ENCODE assay signal across 18 cellular contexts in the genomic region with DNA sequence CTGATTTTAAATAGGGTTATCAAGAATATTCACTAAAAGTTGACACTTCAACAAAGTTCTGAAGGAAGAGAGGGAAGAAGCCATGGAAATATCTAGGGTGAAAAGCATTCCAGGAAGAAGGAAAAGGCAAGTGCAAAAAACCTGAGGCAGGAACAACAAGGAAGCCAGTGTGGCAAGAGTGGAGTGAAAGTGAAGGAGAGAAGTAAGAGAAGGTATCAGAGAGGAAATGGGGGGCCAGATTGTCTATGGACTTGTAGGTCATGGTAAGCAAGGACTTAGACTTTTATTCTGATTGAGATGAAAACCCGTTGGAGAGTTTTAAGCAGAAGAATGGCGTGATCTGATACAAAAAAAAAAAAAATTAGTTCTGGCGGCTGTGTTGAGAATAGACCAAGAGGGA. TPM values are rescaled to one million over a fixed set of nuclear protein-coding genes. Genes with fewer than 3 reads are reported as not detected.
DNase-seq lines count a peak whose midpoint lies in the region; TF ChIP-seq lines count a peak whose summit lies in the region.
"Had no signal": no experiment of that assay in that cellular context is flagged by ENCODE, and none has a peak within 500 bp of the region (broad histone marks: within the 10 kb centered on the region; RNA-seq: fewer than 3 reads in every experiment).

No MANE protein-coding gene starts in this region.

- POLR2A ChIA-PET in HEK293 (lab: Yijun Ruan, JAX) = no interaction called here
- POLR2A ChIA-PET in MCF 10A (lab: Yijun Ruan, JAX) = no interaction called here

- peaks cover 46% of the 10 kb centered on the region for H3K4me1 Mint-ChIP-seq in activated CD4-positive, alpha-beta T cell treated with anti-CD3 and anti-CD28 coated beads, Interleukin-2, amount 10 ng/mL, durations not matched to agents 24 days and 14 days
- peaks cover 48% of the 10 kb centered on the region for H3K4me1 Mint-ChIP-seq in activated T-helper 2 cell treated with anti-CD3 and anti-CD28 coated beads, Interferon-gamma antibody, Interleukin-2, Interleukin-4, amounts not matched to agents 10 μg/mL and 5 μg/mL and 100 μg/mL, durations not matched to agents 14 hours and 24 hours and 36 hours (ENCODE audit: low read depth)
- H3K4me1 Mint-ChIP-seq in neural crest cell (no peaks in the 10 kb centered on the region), MCF 10A (ENCODE audit: insufficient read depth, unreplicated experiment) (peaks cover 32% of the 10 kb centered on the region)

- no TSS peak for BruUV-seq in MCF 10A (replicated peaks; lab: Mats Ljungman, UMichigan)

- H3K4me1 ChIP-seq in HEK293 (ENCODE audit: control insufficient read depth, insufficient read depth, low read length) = no peaks in the 10 kb centered on the region; the same call in 1 of the 2 replicates

- CTCF ChIA-PET in HEK293 (lab: Yijun Ruan, JAX) (no interaction called here), MCF 10A (lab: Yijun Ruan, JAX) (no interaction called here)

- no peak for DNase-seq in activated CD4-positive, alpha-beta T cell treated with anti-CD3 and anti-CD28 coated beads, Interleukin-2, amount 10 ng/mL, durations not matched to agents 24 days and 14 days
- DNase-seq in activated CD4-positive, alpha-beta T cell treated with anti-CD3 and anti-CD28 coated beads for 48 hours = no peak
- DNase-seq in activated T-helper 2 cell treated with anti-CD3 and anti-CD28 coated beads, Interferon-gamma antibody, Interleukin-2, Interleukin-4, amounts not matched to agents 10 μg/mL and 5 μg/mL and 100 μg/mL, durations not matched to agents 14 hours and 24 hours and 36 hours (ENCODE audit: low spot score) = no peak
- no peak for DNase-seq in neural crest cell (ENCODE audit: low read depth, low spot score)
- DNase-seq in MCF 10A (ENCODE audit: unreplicated experiment) = no peak
- no peak for DNase-seq in T1000 (lab: John Stamatoyannopoulos, UW)
- DNase-seq in stimulated activated CD4-positive, alpha-beta T cell treated with anti-CD3 and anti-CD28 coated beads, Interleukin-1b, Interleukin-23, amount 100 ng/mL, for 48 hours = no peak
- DNase-seq: GF-D8, H7, KG1, NCI-H1436, NCI-H2029, NCI-H2171, NCI-H446 treated with DMSO at 0.1 percent for 48 hours, NCI-H748 treated with DMSO at 0.1 percent for 48 hours, RPMI8226 had no signal

- no peaks in the 10 kb centered on the region for H3K9me3 ChIP-seq in HEK293 (ENCODE audit: control insufficient read depth, insufficient read depth, low read depth, low read length)
- H3K9me3 ChIP-seq: BLaER1 treated with 17β-estradiol and CSF1 and Interleukin-3, amounts not matched to agents 10 nM and 100 nM had no signal

- no peak overlapping the region for H3K4me3 ChIP-seq in HEK293 (ENCODE audit: low read depth, low read length)
- H3K4me3 ChIP-seq: BLaER1 treated with 17β-estradiol and CSF1 and Interleukin-3, amounts not matched to agents 10 nM and 100 nM had no signal

- H3K27ac ChIP-seq in HEK293 (ENCODE audit: extremely low read depth, low read depth, low read length) = no peak overlapping the region
- H3K27ac ChIP-seq: BLaER1 treated with 17β-estradiol and CSF1 and Interleukin-3, amounts not matched to agents 10 nM and 100 nM had no signal

- peaks cover 23% of the 10 kb centered on the region for H3K36me3 Mint-ChIP-seq in activated CD4-positive, alpha-beta T cell treated with anti-CD3 and anti-CD28 coated beads, Interleukin-2, amount 10 ng/mL, durations not matched to agents 24 days and 14 days (ENCODE audit: low read depth)
- peaks cover 35% of the 10 kb centered on the region for H3K36me3 Mint-ChIP-seq in activated T-helper 2 cell treated with anti-CD3 and anti-CD28 coated beads, Interferon-gamma antibody, Interleukin-2, Interleukin-4, amounts not matched to agents 10 μg/mL and 5 μg/mL and 100 μg/mL, durations not matched to agents 14 hours and 24 hours and 36 hours (ENCODE audit: low read depth)
- H3K36me3 Mint-ChIP-seq in neural crest cell (ENCODE audit: low read depth) (peaks cover 9% of the 10 kb centered on the region), MCF 10A (ENCODE audit: insufficient read depth, unreplicated experiment) (peaks cover 9% of the 10 kb centered on the region)

- TF ChIP-seq CTCF in HEK293 (tag by site-specific recombination; IDR thresholded peaks at IDR 0.05) (no peak), neural crest cell (conservative IDR thresholded peaks at IDR 0.05) (no peak), MCF 10A (IDR thresholded peaks at IDR 0.05; ENCODE audit: unreplicated experiment) (no peak)

- H3K27me3 Mint-ChIP-seq in activated CD4-positive, alpha-beta T cell treated with anti-CD3 and anti-CD28 coated beads, Interleukin-2, amount 10 ng/mL, durations not matched to agents 24 days and 14 days = no peaks in the 10 kb centered on the region
- no peaks in the 10 kb centered on the region for H3K27me3 Mint-ChIP-seq in activated T-helper 2 cell treated with anti-CD3 and anti-CD28 coated beads, Interferon-gamma antibody, Interleukin-2, Interleukin-4, amounts not matched to agents 10 μg/mL and 5 μg/mL and 100 μg/mL, durations not matched to agents 14 hours and 24 hours and 36 hours (ENCODE audit: low read depth)
- H3K27me3 Mint-ChIP-seq in neural crest cell (ENCODE audit: low read depth) (no peaks in the 10 kb centered on the region), MCF 10A (ENCODE audit: insufficient read depth, unreplicated experiment) (no peaks in the 10 kb centered on the region)

- H3K9me3 Mint-ChIP-seq in activated CD4-positive, alpha-beta T cell treated with anti-CD3 and anti-CD28 coated beads, Interleukin-2, amount 10 ng/mL, durations not matched to agents 24 days and 14 days = peaks cover 7% of the 10 kb centered on the region
- H3K9me3 Mint-ChIP-seq in activated T-helper 2 cell treated with anti-CD3 and anti-CD28 coated beads, Interferon-gamma antibody, Interleukin-2, Interleukin-4, amounts not matched to agents 10 μg/mL and 5 μg/mL and 100 μg/mL, durations not matched to agents 14 hours and 24 hours and 36 hours = no peaks in the 10 kb centered on the region
- H3K9me3 Mint-ChIP-seq in neural crest cell (no peaks in the 10 kb centered on the region), MCF 10A (ENCODE audit: unreplicated experiment) (no peaks in the 10 kb centered on the region)

- intact Hi-C loops in activated CD4-positive, alpha-beta T cell treated with anti-CD3 and anti-CD28 coated beads, Interleukin-2, amount 10 ng/mL, durations not matched to agents 24 days and 14 days (cut with micrococcal nuclease) = loop anchor here (5.0 kb wide), 3 partner anchors 140 to 450 kb away; no protein-coding TSS in a partner anchor
- intact Hi-C loops in activated T-helper 2 cell treated with anti-CD3 and anti-CD28 coated beads, Interferon-gamma antibody, Interleukin-2, Interleukin-4, amounts not matched to agents 10 μg/mL and 5 μg/mL and 100 μg/mL, durations not matched to agents 14 hours and 24 hours and 36 hours (cut with micrococcal nuclease) = loop anchor here (5.0 kb wide), 2 partner anchors 55 to 90 kb away; a partner anchor contains a TSS
- intact Hi-C loops in MCF 10A (cut with micrococcal nuclease) = no loop called here

- H3K4me3 Mint-ChIP-seq in activated CD4-positive, alpha-beta T cell treated with anti-CD3 and anti-CD28 coated beads, Interleukin-2, amount 10 ng/mL, durations not matched to agents 24 days and 14 days = no peak overlapping the region
- no peak overlapping the region for H3K4me3 Mint-ChIP-seq in activated T-helper 2 cell treated with anti-CD3 and anti-CD28 coated beads, Interferon-gamma antibody, Interleukin-2, Interleukin-4, amounts not matched to agents 10 μg/mL and 5 μg/mL and 100 μg/mL, durations not matched to agents 14 hours and 24 hours and 36 hours (ENCODE audit: low read depth)
- H3K4me3 Mint-ChIP-seq in neural crest cell (no peak overlapping the region), MCF 10A (ENCODE audit: unreplicated experiment) (no peak overlapping the region)

- H3K27ac Mint-ChIP-seq in activated CD4-positive, alpha-beta T cell treated with anti-CD3 and anti-CD28 coated beads, Interleukin-2, amount 10 ng/mL, durations not matched to agents 24 days and 14 days = peak overlapping the region; percentile 94
- peak overlapping the region; percentile 53 for H3K27ac Mint-ChIP-seq in activated T-helper 2 cell treated with anti-CD3 and anti-CD28 coated beads, Interferon-gamma antibody, Interleukin-2, Interleukin-4, amounts not matched to agents 10 μg/mL and 5 μg/mL and 100 μg/mL, durations not matched to agents 14 hours and 24 hours and 36 hours
- H3K27ac Mint-ChIP-seq in neural crest cell (ENCODE audit: unreplicated experiment) (peak overlapping the region; percentile 12), MCF 10A (ENCODE audit: low read depth, unreplicated experiment) (no peak overlapping the region)

- peaks cover 0 to 3% of the 10 kb centered on the region in 2 experiments; a peak in 2 of 3 replicates for H3K36me3 ChIP-seq in HEK293 (ENCODE audit: control insufficient read depth in 2 of 2, insufficient read depth in 1 of 2, low read length in 2 of 2)

TF ChIP-seq in HEK293, 187 proteins besides CTCF, POLR2A, EP300 and RAD21 (continues in another document):
- TF ChIP-seq ZNF16 (tag by site-specific recombination; IDR thresholded peaks at IDR 0.05; ENCODE audit: low read depth) (no peak), ZNF510 (tag by site-specific recombination; IDR thresholded peaks at IDR 0.05; ENCODE audit: insufficient replicate concordance) (no peak), PRDM1 (tag by site-specific recombination; IDR thresholded peaks at IDR 0.05) (peak; percentile 55)
- TF ChIP-seq, protein P1, sequence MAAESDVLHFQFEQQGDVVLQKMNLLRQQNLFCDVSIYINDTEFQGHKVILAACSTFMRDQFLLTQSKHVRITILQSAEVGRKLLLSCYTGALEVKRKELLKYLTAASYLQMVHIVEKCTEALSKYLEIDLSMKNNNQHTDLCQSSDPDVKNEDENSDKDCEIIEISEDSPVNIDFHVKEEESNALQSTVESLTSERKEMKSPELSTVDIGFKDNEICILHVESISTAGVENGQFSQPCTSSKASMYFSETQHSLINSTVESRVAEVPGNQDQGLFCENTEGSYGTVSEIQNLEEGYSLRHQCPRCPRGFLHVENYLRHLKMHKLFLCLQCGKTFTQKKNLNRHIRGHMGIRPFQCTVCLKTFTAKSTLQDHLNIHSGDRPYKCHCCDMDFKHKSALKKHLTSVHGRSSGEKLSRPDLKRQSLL (tag by site-specific recombination; IDR thresholded peaks at IDR 0.05) = no peak

RNA-seq across cellular contexts. Expression of a gene that starts 18.5 kb away (rescaled TPM):
- 62.4 and 63.9 TPM in 2 replicates for total RNA-seq in activated CD4-positive, alpha-beta T cell treated with anti-CD3 and anti-CD28 coated beads, Interleukin-2, amount 10 ng/mL, durations not matched to agents 24 days and 14 days
- 50.9 and 60.2 TPM in 2 replicates for total RNA-seq in activated T-helper 2 cell treated with anti-CD3 and anti-CD28 coated beads, Interferon-gamma antibody, Interleukin-2, Interleukin-4, amounts not matched to agents 10 μg/mL and 5 μg/mL and 100 μg/mL, durations not matched to agents 14 hours and 24 hours and 36 hours
- 43.0 and 50.7 TPM in 2 replicates for total RNA-seq in neural crest cell
- 45.0 and 49.0 TPM in 2 replicates for total RNA-seq in MCF 10A (2022)

RNA-seq across cellular contexts. Expression of a gene that starts 54.2 kb away (rescaled TPM):
- total RNA-seq in activated CD4-positive, alpha-beta T cell treated with anti-CD3 and anti-CD28 coated beads, Interleukin-2, amount 10 ng/mL, durations not matched to agents 24 days and 14 days = 21.1 and 23.9 TPM in 2 replicates
- total RNA-seq in activated T-helper 2 cell treated with anti-CD3 and anti-CD28 coated beads, Interferon-gamma antibody, Interleukin-2, Interleukin-4, amounts not matched to agents 10 μg/mL and 5 μg/mL and 100 μg/mL, durations not matched to agents 14 hours and 24 hours and 36 hours = 17.9 and 20.7 TPM in 2 replicates
- 19.4 and 20.8 TPM in 2 replicates for total RNA-seq in neural crest cell
- total RNA-seq in MCF 10A (2022) = 19.8 and 26.0 TPM in 2 replicates
